ENCODE assay signal across 7 cellular contexts in the genomic region with DNA sequence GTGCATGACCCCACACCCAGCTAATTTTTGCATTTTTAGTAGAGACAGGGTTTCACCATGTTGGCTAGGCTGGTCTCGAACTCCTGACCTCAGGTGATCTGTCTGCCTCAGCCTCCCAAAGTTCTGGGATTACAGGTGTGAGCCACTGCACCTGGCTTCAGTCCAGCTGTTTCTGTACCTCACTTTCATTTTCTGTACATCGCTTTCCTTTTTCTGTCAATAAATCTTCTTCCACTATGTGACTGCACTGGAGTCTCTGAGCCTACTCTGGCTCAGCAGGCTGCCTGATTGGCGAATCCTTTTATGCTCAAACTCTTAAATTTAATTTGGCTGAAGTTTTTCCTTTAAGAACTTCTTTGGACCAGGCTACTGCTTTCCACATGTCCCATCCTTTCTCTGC. TPM values are rescaled to one million over a fixed set of nuclear protein-coding genes. Genes with fewer than 3 reads are reported as not detected.
DNase-seq lines count a peak whose midpoint lies in the region; ATAC-seq and TF ChIP-seq lines count a peak whose summit lies in the region.
"Not testable (repeated sequence)": the region's sequence is repeated elsewhere in the genome, so short reads cannot be mapped to it uniquely, and the experiment has no call there.

No MANE protein-coding gene starts in this region.

- CTCF ChIA-PET in CD8-positive, alpha-beta memory T cell (lab: Charles Lee) = interaction anchor here (2.0 kb wide), 1 partner anchor 12 kb away, joined by 5 read pairs; no protein-coding TSS in a partner anchor
- CTCF ChIA-PET in activated CD4-positive, alpha-beta T cell treated with anti-CD3 and anti-CD28 coated beads for 36 hours (lab: Charles Lee) = interaction anchor here (1.2 to 1.4 kb wide), 4 partner anchors 11 to 29 kb away, joined by 3 to 5 read pairs (median 3); no protein-coding TSS in a partner anchor

- not testable (repeated sequence) for H3K79me2 ChIP-seq in MM.1S (ENCODE audit: low read length)

- not testable (repeated sequence) for H3K9me3 ChIP-seq in CD8-positive, alpha-beta memory T cell (ENCODE audit: low read length); MM.1S (replicated peaks; ENCODE audit: insufficient read depth, low read length)

- not testable (repeated sequence) for H3K4me3 Mint-ChIP-seq in CD8-positive, alpha-beta memory T cell; activated CD4-positive, alpha-beta T cell treated with anti-CD3 and anti-CD28 coated beads for 36 hours; activated naive CD4-positive, alpha-beta T cell treated with anti-CD3 and anti-CD28 coated beads, Interleukin-2, amount 50 U/mL, for 24 hours; central memory CD8-positive, alpha-beta T cell; progenitor cell of endocrine pancreas (ENCODE audit: low read depth); stimulated activated naive CD8-positive, alpha-beta T cell treated with anti-CD3 and anti-CD28 coated beads, Interleukin-15, Interleukin-2, amounts not matched to agents 100 ng/mL and 50 ng/mL, for 24 hours

- H3K36me3 Mint-ChIP-seq in CD8-positive, alpha-beta memory T cell; activated CD4-positive, alpha-beta T cell treated with anti-CD3 and anti-CD28 coated beads for 36 hours (ENCODE audit: low read depth); activated naive CD4-positive, alpha-beta T cell treated with anti-CD3 and anti-CD28 coated beads, Interleukin-2, amount 50 U/mL, for 24 hours; central memory CD8-positive, alpha-beta T cell (ENCODE audit: insufficient read depth); progenitor cell of endocrine pancreas (ENCODE audit: insufficient read depth); stimulated activated naive CD8-positive, alpha-beta T cell treated with anti-CD3 and anti-CD28 coated beads, Interleukin-15, Interleukin-2, amounts not matched to agents 100 ng/mL and 50 ng/mL, for 24 hours (ENCODE audit: low read depth): not testable (repeated sequence)

- not testable (repeated sequence) for H3K4me2 ChIP-seq in MM.1S (ENCODE audit: low read depth, low read length)

- not testable (repeated sequence) for H3F3A ChIP-seq in MM.1S (ENCODE audit: insufficient read depth, low read length)

- H3K4me1 Mint-ChIP-seq in CD8-positive, alpha-beta memory T cell; central memory CD8-positive, alpha-beta T cell; progenitor cell of endocrine pancreas (ENCODE audit: low read depth): not testable (repeated sequence)
- H3K4me1 Mint-ChIP-seq in activated CD4-positive, alpha-beta T cell treated with anti-CD3 and anti-CD28 coated beads for 36 hours = peaks cover 29% of the 10 kb centered on the region
- peaks cover 16% of the 10 kb centered on the region for H3K4me1 Mint-ChIP-seq in activated naive CD4-positive, alpha-beta T cell treated with anti-CD3 and anti-CD28 coated beads, Interleukin-2, amount 50 U/mL, for 24 hours
- peaks cover 45% of the 10 kb centered on the region for H3K4me1 Mint-ChIP-seq in stimulated activated naive CD8-positive, alpha-beta T cell treated with anti-CD3 and anti-CD28 coated beads, Interleukin-15, Interleukin-2, amounts not matched to agents 100 ng/mL and 50 ng/mL, for 24 hours (ENCODE audit: low read depth)

- not testable (repeated sequence) for H3K9me2 ChIP-seq in MM.1S (replicated peaks; ENCODE audit: insufficient read depth, low read length)

- H2AFZ ChIP-seq in MM.1S (ENCODE audit: low read length) = not testable (repeated sequence)

- peak overlapping the region in 5 of 8 donors; percentile 7 to 84 (median 68) for H3K27ac Mint-ChIP-seq in CD8-positive, alpha-beta memory T cell
- H3K27ac Mint-ChIP-seq in activated CD4-positive, alpha-beta T cell treated with anti-CD3 and anti-CD28 coated beads for 36 hours = peak overlapping the region; percentile 39
- H3K27ac Mint-ChIP-seq in activated naive CD4-positive, alpha-beta T cell treated with anti-CD3 and anti-CD28 coated beads, Interleukin-2, amount 50 U/mL, for 24 hours = peak overlapping the region; percentile 0
- H3K27ac Mint-ChIP-seq in central memory CD8-positive, alpha-beta T cell (ENCODE audit: low read depth) = peak overlapping the region; percentile 12
- H3K27ac Mint-ChIP-seq in progenitor cell of endocrine pancreas = peak overlapping the region; percentile 8
- peak overlapping the region; percentile 68 for H3K27ac Mint-ChIP-seq in stimulated activated naive CD8-positive, alpha-beta T cell treated with anti-CD3 and anti-CD28 coated beads, Interleukin-15, Interleukin-2, amounts not matched to agents 100 ng/mL and 50 ng/mL, for 24 hours

- intact Hi-C loops in activated CD4-positive, alpha-beta T cell treated with anti-CD3 and anti-CD28 coated beads for 36 hours (cut with DNase I, micrococcal nuclease) = not testable (repeated sequence)

- H3K27ac ChIP-seq in CD8-positive, alpha-beta memory T cell (ENCODE audit: low read depth, low read length); MM.1S (ENCODE audit: low read length): not testable (repeated sequence)

- peak; percentile 34 for ATAC-seq in activated CD4-positive, alpha-beta T cell treated with anti-CD3 and anti-CD28 coated beads for 36 hours
- not testable (repeated sequence) for ATAC-seq in central memory CD8-positive, alpha-beta T cell (replicated peaks; ENCODE audit: extremely low read depth, poor library complexity, severe bottlenecking)

- not testable (repeated sequence) for H3K4me3 ChIP-seq in CD8-positive, alpha-beta memory T cell (ENCODE audit: low read length); MM.1S (ENCODE audit: low read length)

- H3K36me3 ChIP-seq in CD8-positive, alpha-beta memory T cell (ENCODE audit: insufficient read depth, low read length); MM.1S (replicated peaks; ENCODE audit: insufficient read depth, low read length): not testable (repeated sequence)

- POLR2A ChIA-PET in CD8-positive, alpha-beta memory T cell (lab: Charles Lee); activated CD4-positive, alpha-beta T cell treated with anti-CD3 and anti-CD28 coated beads for 36 hours (lab: Charles Lee): not testable (repeated sequence)

- H3K9me3 Mint-ChIP-seq in CD8-positive, alpha-beta memory T cell; activated CD4-positive, alpha-beta T cell treated with anti-CD3 and anti-CD28 coated beads for 36 hours (ENCODE audit: low read depth); activated naive CD4-positive, alpha-beta T cell treated with anti-CD3 and anti-CD28 coated beads, Interleukin-2, amount 50 U/mL, for 24 hours; central memory CD8-positive, alpha-beta T cell; progenitor cell of endocrine pancreas (ENCODE audit: low read depth); stimulated activated naive CD8-positive, alpha-beta T cell treated with anti-CD3 and anti-CD28 coated beads, Interleukin-15, Interleukin-2, amounts not matched to agents 100 ng/mL and 50 ng/mL, for 24 hours: not testable (repeated sequence)

- not testable (repeated sequence) for H3K27me3 ChIP-seq in CD8-positive, alpha-beta memory T cell (ENCODE audit: insufficient read depth, low read length, poor library complexity, severe bottlenecking)
- H3K27me3 ChIP-seq in MM.1S (replicated peaks; ENCODE audit: insufficient read depth, low read length) = peaks cover 42% of the 10 kb centered on the region

- not testable (repeated sequence) for H3K4me1 ChIP-seq in CD8-positive, alpha-beta memory T cell (ENCODE audit: insufficient read depth, low read length)
- peaks cover 12% of the 10 kb centered on the region for H3K4me1 ChIP-seq in MM.1S (ENCODE audit: low read length)

- H3K27me3 Mint-ChIP-seq in CD8-positive, alpha-beta memory T cell = peaks cover 8 to 14% of the 10 kb centered on the region in 2 donors
- not testable (repeated sequence) for H3K27me3 Mint-ChIP-seq in activated CD4-positive, alpha-beta T cell treated with anti-CD3 and anti-CD28 coated beads for 36 hours; activated naive CD4-positive, alpha-beta T cell treated with anti-CD3 and anti-CD28 coated beads, Interleukin-2, amount 50 U/mL, for 24 hours; progenitor cell of endocrine pancreas; stimulated activated naive CD8-positive, alpha-beta T cell treated with anti-CD3 and anti-CD28 coated beads, Interleukin-15, Interleukin-2, amounts not matched to agents 100 ng/mL and 50 ng/mL, for 24 hours
- H3K27me3 Mint-ChIP-seq in central memory CD8-positive, alpha-beta T cell = peaks cover 16% of the 10 kb centered on the region

- not testable (repeated sequence) for H4K20me1 ChIP-seq in MM.1S (ENCODE audit: insufficient read depth, low read length)

- not testable (repeated sequence) for TF ChIP-seq CTCF in MM.1S (IDR thresholded peaks at IDR 0.05; ENCODE audit: low read length); progenitor cell of endocrine pancreas (IDR thresholded peaks at IDR 0.05; ENCODE audit: unreplicated experiment)

- DNase-seq in CD8-positive, alpha-beta memory T cell; central memory CD8-positive, alpha-beta T cell (ENCODE audit: low spot score in 2 of 2); progenitor cell of endocrine pancreas (ENCODE audit: low spot score, unreplicated experiment): not testable (repeated sequence)
- peak; percentile 61 for DNase-seq in MM.1S
- DNase-seq in activated CD4-positive, alpha-beta T cell treated with anti-CD3 and anti-CD28 coated beads for 36 hours = peak; percentile 30

- H3K9ac ChIP-seq in MM.1S (ENCODE audit: low read length) = not testable (repeated sequence)

RNA-seq across cellular contexts. Expression of gene REL, which starts 54.5 kb away (rescaled TPM):
- total RNA-seq in CD8-positive, alpha-beta memory T cell = 10 to 100 TPM; 45.6 to 47.6 TPM
- 25.4 TPM for polyA plus RNA-seq in CD8-positive, alpha-beta memory T cell
- 10 to 100 TPM; 42.7 to 55.9 TPM for total RNA-seq in activated CD4-positive, alpha-beta T cell treated with anti-CD3 and anti-CD28 coated beads for 36 hours
- total RNA-seq in progenitor cell of endocrine pancreas = 11.9 and 12.3 TPM in 2 replicates

Comparison
In these comparisons a context has a peak if more than half of its experiments do, and no peak if none do; other contexts are left out.
1. H3K27ac Mint-ChIP-seq: peak in every context shown above with its lines; median percentile 68 in CD8-positive, alpha-beta memory T cell; 68 in stimulated activated naive CD8-positive, alpha-beta T cell treated with anti-CD3 and anti-CD28 coated beads, Interleukin-15, Interleukin-2, amounts not matched to agents 100 ng/mL and 50 ng/mL, for 24 hours; 39 in activated CD4-positive, alpha-beta T cell treated with anti-CD3 and anti-CD28 coated beads for 36 hours; 12 in central memory CD8-positive, alpha-beta T cell; 8 in progenitor cell of endocrine pancreas; 0 in activated naive CD4-positive, alpha-beta T cell treated with anti-CD3 and anti-CD28 coated beads, Interleukin-2, amount 50 U/mL, for 24 hours.